1 cellular context compared by ENCODE assay signal in genomic region chr10:101027281-101027680, GRCh38.
TF ChIP-seq lines count a peak whose summit lies in the region.

No MANE protein-coding gene starts in this region.

TF ChIP-seq in GM23338, 12 proteins besides CTCF, POLR2A, EP300 and RAD21 (continued from another document):
- TF ChIP-seq ZNF462 (CRISPR knock-in tag; IDR thresholded peaks at IDR 0.05): 0 out of 2 replicates have a peak, but pooled peaks have one; percentile 11
